ENCODE assay signal across 2 cellular contexts in genomic region chr2:221405521-221405920, GRCh38.
TF ChIP-seq lines count a peak whose summit lies in the region.

No MANE protein-coding gene starts in this region.

TF ChIP-seq in HepG2, 621 proteins besides CTCF, POLR2A, EP300 and RAD21:
- TF ChIP-seq ZNF513 (CRISPR knock-in tag; conservative IDR thresholded peaks at IDR 0.05) = no peak
- TF ChIP-seq ZNF329 (CRISPR knock-in tag; IDR thresholded peaks at IDR 0.05; ENCODE audit: low read depth) = no peak
- no peak for TF ChIP-seq KAT7 (CRISPR knock-in tag; IDR thresholded peaks at IDR 0.05; ENCODE audit: borderline replicate concordance)
- TF ChIP-seq NCOA2 (CRISPR knock-in tag; IDR thresholded peaks at IDR 0.05) = no peak
- no peak for TF ChIP-seq ONECUT2 (CRISPR knock-in tag; IDR thresholded peaks at IDR 0.05)
- TF ChIP-seq TOE1 (CRISPR knock-in tag; IDR thresholded peaks at IDR 0.05) = no peak
- no peak for TF ChIP-seq MXI1 (IDR thresholded peaks at IDR 0.05; ENCODE audit: borderline replicate concordance, low read depth, low read length)
- no peak for TF ChIP-seq ZNF687 (CRISPR knock-in tag; IDR thresholded peaks at IDR 0.05)
- TF ChIP-seq ZNF878 (CRISPR knock-in tag; IDR thresholded peaks at IDR 0.05) = no peak
- no peak for TF ChIP-seq ZNF703 (CRISPR knock-in tag; IDR thresholded peaks at IDR 0.05; ENCODE audit: borderline replicate concordance)
- no peak for TF ChIP-seq SOX5 (CRISPR knock-in tag; IDR thresholded peaks at IDR 0.05; ENCODE audit: borderline replicate concordance)
- TF ChIP-seq ZNF24 (IDR thresholded peaks at IDR 0.05) = no peak
- no peak for TF ChIP-seq ZFAT (CRISPR knock-in tag; conservative IDR thresholded peaks at IDR 0.05)
- TF ChIP-seq ZFP82 (CRISPR knock-in tag; IDR thresholded peaks at IDR 0.05; ENCODE audit: borderline replicate concordance) = no peak
- peak; percentile 63 to 87; a peak in 3 of 4 replicates for TF ChIP-seq MAFK (conservative IDR thresholded peaks at IDR 0.05 in 1 of 2, IDR thresholded peaks at IDR 0.05 in 1 of 2; ENCODE audit: low read length in 2 of 2)
- peak; percentile 82 for TF ChIP-seq MAFF (IDR thresholded peaks at IDR 0.05; ENCODE audit: low read depth, low read length)
TF ChIP-seq in HepG2: peak in this region for 2.

TF ChIP-seq in IMR-90, 13 proteins besides CTCF, POLR2A, EP300 and RAD21 (continued from another document):
- no peak for TF ChIP-seq CEBPB (IDR thresholded peaks at IDR 0.05; ENCODE audit: low read depth, low read length)
